Comparison of ENCODE assay signal across 1 cellular context in the genomic region with DNA sequence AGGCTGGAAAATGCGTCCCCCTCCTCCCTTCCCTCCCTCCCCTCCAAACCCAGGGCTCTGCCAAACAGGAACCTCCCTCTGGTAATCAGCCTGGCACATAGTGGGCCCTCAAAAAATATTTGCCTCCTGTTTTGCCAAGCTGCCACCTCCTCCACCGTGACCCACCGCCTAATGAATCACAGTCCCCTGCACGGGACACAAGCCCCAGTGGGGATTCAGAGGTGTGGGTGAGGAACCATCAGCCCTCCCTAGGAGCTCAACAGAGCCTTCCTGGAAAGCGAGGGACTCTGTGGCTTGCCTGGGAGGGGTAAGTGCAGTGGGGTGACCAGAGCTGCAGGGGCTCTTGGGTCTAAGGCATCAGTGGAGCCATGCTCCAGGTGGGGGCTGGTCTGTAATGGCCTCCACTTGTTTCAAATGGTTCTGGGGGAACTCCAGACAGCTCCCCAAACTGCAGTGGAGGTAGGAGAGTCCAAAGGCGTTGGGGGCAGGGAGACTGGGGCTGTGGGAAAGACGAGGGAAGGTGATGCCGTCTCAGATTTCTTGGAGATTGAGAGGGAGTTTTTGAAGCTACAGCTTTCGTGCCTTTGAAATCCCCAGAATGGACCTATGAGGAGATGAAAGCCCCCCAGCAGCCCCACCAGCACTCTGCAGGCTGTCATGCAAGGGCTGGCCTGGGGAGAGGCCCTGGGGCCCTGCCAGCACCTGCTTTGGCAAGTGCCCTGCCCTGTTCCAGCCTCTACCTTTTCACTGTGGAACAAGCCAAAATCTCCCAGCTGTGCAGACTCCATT.
TF ChIP-seq lines count a peak whose summit lies in the region.

No MANE protein-coding gene starts in this region.

TF ChIP-seq in A549, 52 proteins besides CTCF, POLR2A, EP300 and RAD21 (continued from another document):
- TF ChIP-seq MYC (IDR thresholded peaks at IDR 0.05; ENCODE audit: borderline replicate concordance, low read length), result no peak
TF ChIP-seq in A549: peak in this region for 0.
